In genomic region chr21:43866233-43866632, GRCh38 we compare ENCODE assay signal across 8 cellular contexts. TPM values are rescaled to one million over a fixed set of nuclear protein-coding genes. Genes with fewer than 3 reads are reported as not detected.
A peak's percentile ranks its signal among the peaks of the same experiment; 100 is the strongest.
DNase-seq lines count a peak whose midpoint lies in the region; ATAC-seq and TF ChIP-seq lines count a peak whose summit lies in the region.

No MANE protein-coding gene starts in this region.

- H3K27ac Mint-ChIP-seq in activated CD4-positive, alpha-beta T cell treated with anti-CD3 and anti-CD28 coated beads for 36 hours: peak overlapping the region; percentile 95
- H3K27ac Mint-ChIP-seq in effector memory CD8-positive, alpha-beta T cell: peak overlapping the region; percentile 91 to 92
- peak overlapping the region; percentile 94 for H3K27ac Mint-ChIP-seq in mesothelial cell of epicardium
- peak overlapping the region; percentile 90 for H3K27ac Mint-ChIP-seq in stimulated activated naive B cell treated with anti-CD40 and anti-IgM and Interleukin-4, amounts not matched to agents 10 μg/mL and 1 μg/mL and 100 μg/mL, for 72 hours

- peak; percentile 56 for ATAC-seq in activated CD4-positive, alpha-beta T cell treated with anti-CD3 and anti-CD28 coated beads for 36 hours
- peak; percentile 43 for ATAC-seq in effector memory CD8-positive, alpha-beta T cell (replicated peaks)
- peak; percentile 38 to 45 for ATAC-seq in stimulated activated naive B cell treated with anti-CD40 and anti-IgM and Interleukin-4, amounts not matched to agents 10 μg/mL and 1 μg/mL and 100 μg/mL, for 72 hours (replicated peaks)
- no peak for ATAC-seq in HG03442 (IDR thresholded peaks at IDR 0.05; ENCODE audit: unreplicated experiment)

- H3K36me3 Mint-ChIP-seq in activated CD4-positive, alpha-beta T cell treated with anti-CD3 and anti-CD28 coated beads for 36 hours (ENCODE audit: low read depth): peaks cover 33% of the 10 kb centered on the region
- H3K36me3 Mint-ChIP-seq in effector memory CD8-positive, alpha-beta T cell (ENCODE audit: insufficient read depth): peaks cover 21% of the 10 kb centered on the region
- peaks cover 11% of the 10 kb centered on the region for H3K36me3 Mint-ChIP-seq in mesothelial cell of epicardium
- H3K36me3 Mint-ChIP-seq in stimulated activated naive B cell treated with anti-CD40 and anti-IgM and Interleukin-4, amounts not matched to agents 10 μg/mL and 1 μg/mL and 100 μg/mL, for 72 hours: peaks cover 14 to 36% of the 10 kb centered on the region in 2 donors

- peaks cover 44% of the 10 kb centered on the region for H3K4me1 Mint-ChIP-seq in activated CD4-positive, alpha-beta T cell treated with anti-CD3 and anti-CD28 coated beads for 36 hours
- H3K4me1 Mint-ChIP-seq in effector memory CD8-positive, alpha-beta T cell (ENCODE audit: low read depth in 2 of 2): peaks cover 30 to 38% of the 10 kb centered on the region in 2 donors
- H3K4me1 Mint-ChIP-seq in mesothelial cell of epicardium: peaks cover 32% of the 10 kb centered on the region
- H3K4me1 Mint-ChIP-seq in stimulated activated naive B cell treated with anti-CD40 and anti-IgM and Interleukin-4, amounts not matched to agents 10 μg/mL and 1 μg/mL and 100 μg/mL, for 72 hours: peaks cover 33 to 37% of the 10 kb centered on the region in 2 donors

- no peak for TF ChIP-seq CTCF in mesothelial cell of epicardium (IDR thresholded peaks at IDR 0.05; ENCODE audit: unreplicated experiment)

- intact Hi-C loops in activated CD4-positive, alpha-beta T cell treated with anti-CD3 and anti-CD28 coated beads for 36 hours (cut with DNase I, micrococcal nuclease): loop anchor here (1.0 to 10.0 kb wide), 11 partner anchors 27 to 1009 kb away; partner anchors contain the start of genes HSF2BP (in 1 of the 2), PTTG1IP (in 1 of the 2), RRP1 (in 1 of the 2) and RRP1B (in 1 of the 2)

- CTCF ChIA-PET in activated CD4-positive, alpha-beta T cell treated with anti-CD3 and anti-CD28 coated beads for 36 hours (lab: Charles Lee): interaction anchor here (1.4 kb wide), 1 partner anchor 52 kb away, joined by 3 read pairs; no protein-coding TSS in a partner anchor

- DNase-seq in C1 segment of cervical spinal cord (lab: John Stamatoyannopoulos, UW) (peak in 9 of 14 donors; percentile 16 to 59 (median 40)), HUDEP-2 (lab: John Stamatoyannopoulos, UW; ENCODE audit: unreplicated experiment in 76 of 76) (peak in 39 of 76 experiments; percentile 16 to 69 (median 42)), mesothelial cell of epicardium (ENCODE audit: low spot score in 2 of 2, unreplicated experiment in 2 of 2) (no peak), NK-92 (lab: John Stamatoyannopoulos, UW; ENCODE audit: unreplicated experiment) (no peak)
- peak; percentile 81 for DNase-seq in activated CD4-positive, alpha-beta T cell treated with anti-CD3 and anti-CD28 coated beads for 36 hours
- DNase-seq in effector memory CD8-positive, alpha-beta T cell: peak in 2 of 3 experiments; percentile 26 to 27
- DNase-seq in stimulated activated naive B cell treated with anti-CD40 and anti-IgM and Interleukin-4, amounts not matched to agents 10 μg/mL and 1 μg/mL and 100 μg/mL, for 72 hours: no peak

- POLR2A ChIA-PET in activated CD4-positive, alpha-beta T cell treated with anti-CD3 and anti-CD28 coated beads for 36 hours (lab: Charles Lee): interaction anchor here (0.6 to 1.6 kb wide), 4 partner anchors 14 to 77 kb away, joined by 3 to 6 read pairs (median 4); partner anchors contain the start of gene RRP1

- H3K27me3 Mint-ChIP-seq in activated CD4-positive, alpha-beta T cell treated with anti-CD3 and anti-CD28 coated beads for 36 hours: no peaks in the 10 kb centered on the region
- no peaks in the 10 kb centered on the region for H3K27me3 Mint-ChIP-seq in effector memory CD8-positive, alpha-beta T cell
- no peaks in the 10 kb centered on the region for H3K27me3 Mint-ChIP-seq in mesothelial cell of epicardium (ENCODE audit: low read depth)
- H3K27me3 Mint-ChIP-seq in stimulated activated naive B cell treated with anti-CD40 and anti-IgM and Interleukin-4, amounts not matched to agents 10 μg/mL and 1 μg/mL and 100 μg/mL, for 72 hours: no peaks in the 10 kb centered on the region

- H3K4me3 Mint-ChIP-seq in activated CD4-positive, alpha-beta T cell treated with anti-CD3 and anti-CD28 coated beads for 36 hours: peak overlapping the region; percentile 79
- peak overlapping the region; percentile 83 to 92 for H3K4me3 Mint-ChIP-seq in effector memory CD8-positive, alpha-beta T cell
- H3K4me3 Mint-ChIP-seq in mesothelial cell of epicardium: peak overlapping the region; percentile 71
- H3K4me3 Mint-ChIP-seq in stimulated activated naive B cell treated with anti-CD40 and anti-IgM and Interleukin-4, amounts not matched to agents 10 μg/mL and 1 μg/mL and 100 μg/mL, for 72 hours: peak overlapping the region; percentile 80 to 91

- no peaks in the 10 kb centered on the region for H3K9me3 Mint-ChIP-seq in activated CD4-positive, alpha-beta T cell treated with anti-CD3 and anti-CD28 coated beads for 36 hours (ENCODE audit: low read depth)
- H3K9me3 Mint-ChIP-seq in effector memory CD8-positive, alpha-beta T cell: no peaks in the 10 kb centered on the region
- H3K9me3 Mint-ChIP-seq in mesothelial cell of epicardium: peaks cover 4% of the 10 kb centered on the region
- no peaks in the 10 kb centered on the region for H3K9me3 Mint-ChIP-seq in stimulated activated naive B cell treated with anti-CD40 and anti-IgM and Interleukin-4, amounts not matched to agents 10 μg/mL and 1 μg/mL and 100 μg/mL, for 72 hours

RNA-seq across cellular contexts. Expression of gene AGPAT3, which starts 1.2 kb away (rescaled TPM):
- 10 to 100 TPM; 73.5 to 90.7 TPM for total RNA-seq in activated CD4-positive, alpha-beta T cell treated with anti-CD3 and anti-CD28 coated beads for 36 hours
- total RNA-seq in mesothelial cell of epicardium: 69.6 to 71.0 TPM (median 71.0 TPM) in 3 replicates

Comparison
In these comparisons a context has a peak if more than half of its experiments do, and no peak if none do; other contexts are left out.
1. DNase-seq: peak in C1 segment of cervical spinal cord (9 of 14), HUDEP-2 (39 of 76), activated CD4-positive, alpha-beta T cell treated with anti-CD3 and anti-CD28 coated beads for 36 hours (single experiment) and effector memory CD8-positive, alpha-beta T cell (2 of 3); none in mesothelial cell of epicardium (0 of 2), stimulated activated naive B cell treated with anti-CD40 and anti-IgM and Interleukin-4, amounts not matched to agents 10 μg/mL and 1 μg/mL and 100 μg/mL, for 72 hours (single experiment) and NK-92 (single experiment).
2. Peak in every context shown above with its lines, with median percentiles within 50 percentile points of each other: H3K27ac Mint-ChIP-seq and H3K4me3 Mint-ChIP-seq.